In the genomic region with DNA sequence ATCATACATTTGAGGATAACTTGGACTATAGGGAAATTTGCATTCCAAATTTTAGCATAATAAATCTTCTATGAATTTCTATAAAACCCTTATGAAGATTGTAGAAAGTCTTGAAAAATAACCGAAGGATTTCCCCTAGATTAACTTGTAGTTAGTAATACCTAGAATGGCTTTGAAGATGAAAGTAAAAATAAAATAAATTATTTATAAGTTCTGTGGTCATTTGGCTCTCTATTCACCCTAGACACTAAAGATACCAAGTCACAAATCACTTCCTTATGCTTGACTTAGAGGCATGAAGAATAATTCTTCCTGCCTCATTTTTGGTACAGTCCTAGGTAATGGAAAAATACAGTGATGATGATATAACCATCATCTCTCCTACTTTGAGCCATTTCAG, we compare ENCODE assay signal across 18 cellular contexts.
DNase-seq lines count a peak whose midpoint lies in the region; ATAC-seq and TF ChIP-seq lines count a peak whose summit lies in the region.
"Had no signal": no experiment of that assay in that cellular context is flagged by ENCODE, and none has a peak within 500 bp of the region (broad histone marks: within the 10 kb centered on the region; RNA-seq: fewer than 3 reads in every experiment).

No MANE protein-coding gene starts in this region.

- no CpG with 5 or more reads among the region's 1 CpG for WGBS in endodermal cell (ENCODE audit: insufficient coverage in 1 of 2, insufficient read length in 1 of 2), 2 experiments

- ATAC-seq in GM18519 (IDR thresholded peaks at IDR 0.05; ENCODE audit: low FRiP score, unreplicated experiment) = peak; percentile 53
- peak; percentile 62 for ATAC-seq in GM21423 (IDR thresholded peaks at IDR 0.05; ENCODE audit: unreplicated experiment)
- peak; percentile 76 for ATAC-seq in HG02981 (IDR thresholded peaks at IDR 0.05; ENCODE audit: unreplicated experiment)
- peak; percentile 70 for ATAC-seq in HG03565 (IDR thresholded peaks at IDR 0.05; ENCODE audit: unreplicated experiment)
- ATAC-seq: activated naive CD4-positive, alpha-beta T cell treated with anti-CD3 and anti-CD28 coated beads, Interleukin-2, amount 50 U/mL, for 72 hours; natural killer cell had no signal

- no TSS peak for BruUV-seq in Caco-2 (replicated peaks; lab: Mats Ljungman, UMichigan)

- H3K4me1 Mint-ChIP-seq in endodermal cell (peaks cover 9% of the 10 kb centered on the region), osteocyte (ENCODE audit: unreplicated experiment) (no peaks in the 10 kb centered on the region), Caco-2 (ENCODE audit: low read depth, unreplicated experiment) (no peaks in the 10 kb centered on the region)
- H3K4me1 Mint-ChIP-seq: CD8-positive, alpha-beta memory T cell; memory B cell; natural killer cell had no signal

- H3K27me3 ChIP-seq in endodermal cell (ENCODE audit: control insufficient read depth, insufficient read depth, low read length, poor library complexity, severe bottlenecking) (no peaks in the 10 kb centered on the region), Caco-2 (replicated peaks; ENCODE audit: control insufficient read depth, insufficient read depth, low read length) (no peaks in the 10 kb centered on the region; the same call in 1 of the 2 replicates)
- H3K27me3 ChIP-seq: hepatocyte had no signal

- no peaks in the 10 kb centered on the region for H3K36me3 Mint-ChIP-seq in endodermal cell (ENCODE audit: low read depth)
- H3K36me3 Mint-ChIP-seq in osteocyte (ENCODE audit: unreplicated experiment) = no peaks in the 10 kb centered on the region
- no peaks in the 10 kb centered on the region for H3K36me3 Mint-ChIP-seq in Caco-2 (ENCODE audit: insufficient read depth, unreplicated experiment)
- H3K36me3 Mint-ChIP-seq: activated CD4-positive, alpha-beta memory T cell treated with anti-CD3 and anti-CD28 coated beads for 36 hours; CD8-positive, alpha-beta memory T cell; memory B cell; natural killer cell had no signal

- H3K4me3 Mint-ChIP-seq in endodermal cell = no peak overlapping the region
- no peak overlapping the region for H3K4me3 Mint-ChIP-seq in osteocyte (ENCODE audit: unreplicated experiment)
- H3K4me3 Mint-ChIP-seq in Caco-2 (ENCODE audit: unreplicated experiment) = no peak overlapping the region
- H3K4me3 Mint-ChIP-seq: activated CD4-positive, alpha-beta memory T cell treated with anti-CD3 and anti-CD28 coated beads for 36 hours; CD8-positive, alpha-beta memory T cell; memory B cell; natural killer cell had no signal

- H3K9me3 Mint-ChIP-seq in endodermal cell (no peaks in the 10 kb centered on the region), osteocyte (ENCODE audit: unreplicated experiment) (peaks cover 8% of the 10 kb centered on the region), Caco-2 (ENCODE audit: unreplicated experiment) (no peaks in the 10 kb centered on the region)

- no peaks in the 10 kb centered on the region for H3K27me3 Mint-ChIP-seq in endodermal cell (ENCODE audit: insufficient read depth)
- no peaks in the 10 kb centered on the region for H3K27me3 Mint-ChIP-seq in osteocyte (ENCODE audit: unreplicated experiment)
- peaks cover 3% of the 10 kb centered on the region for H3K27me3 Mint-ChIP-seq in Caco-2 (ENCODE audit: insufficient read depth, unreplicated experiment)

- H3K4me1 ChIP-seq in endodermal cell (ENCODE audit: control insufficient read depth, insufficient read depth, low read length) (peaks cover 3% of the 10 kb centered on the region), Caco-2 (no peaks in the 10 kb centered on the region)

- H3K36me3 ChIP-seq in endodermal cell (ENCODE audit: control insufficient read depth, insufficient read depth, low read length) (no peaks in the 10 kb centered on the region), Caco-2 (ENCODE audit: control insufficient read depth, insufficient read depth, low read length) (no peaks in the 10 kb centered on the region)

- H3K9ac ChIP-seq in endodermal cell (ENCODE audit: extremely low read depth, low read length, poor library complexity, severe bottlenecking) = no peak overlapping the region

- no peak for DNase-seq in endodermal cell
- DNase-seq in osteocyte (ENCODE audit: extremely low spot score, unreplicated experiment) = no peak
- no peak for DNase-seq in NCI-H82 (lab: John Stamatoyannopoulos, UW)
- no peak for DNase-seq in Caco-2
- DNase-seq: activated CD4-positive, alpha-beta memory T cell treated with anti-CD3 and anti-CD28 coated beads for 36 hours; activated T-cell treated with anti-CD3 and anti-CD28 coated beads, Interleukin-2, amount 50 U/mL, for 1 hour; CD8-positive, alpha-beta memory T cell; natural killer cell; NCI-H1436; NCI-H2171 treated with DMSO at 0.1 percent for 48 hours; posterior cingulate gyrus had no signal

- no peak overlapping the region for H3K27ac Mint-ChIP-seq in endodermal cell
- no peak overlapping the region for H3K27ac Mint-ChIP-seq in osteocyte (ENCODE audit: unreplicated experiment)
- no peak overlapping the region for H3K27ac Mint-ChIP-seq in Caco-2 (ENCODE audit: unreplicated experiment)
- H3K27ac Mint-ChIP-seq: activated CD4-positive, alpha-beta memory T cell treated with anti-CD3 and anti-CD28 coated beads for 36 hours; activated naive CD4-positive, alpha-beta T cell treated with anti-CD3 and anti-CD28 coated beads, Interleukin-2, amount 50 U/mL, for 72 hours; CD8-positive, alpha-beta memory T cell; memory B cell; natural killer cell had no signal

- H3K27ac ChIP-seq in endodermal cell (ENCODE audit: low read depth, low read length) = no peak overlapping the region
- H3K27ac ChIP-seq: hepatocyte had no signal

- H3K9me3 ChIP-seq in endodermal cell (ENCODE audit: control insufficient read depth, low read length) = no peaks in the 10 kb centered on the region
- H3K9me3 ChIP-seq in Caco-2 = no peaks in the 10 kb centered on the region

- TF ChIP-seq CTCF in endodermal cell (conservative IDR thresholded peaks at IDR 0.05) (no peak), osteocyte (IDR thresholded peaks at IDR 0.05) (no peak), Caco-2 (IDR thresholded peaks at IDR 0.05; ENCODE audit: insufficient read depth in 1 of 2, low read depth in 1 of 2, low read length in 1 of 2, severe bottlenecking in 1 of 2, unreplicated experiment in 1 of 2) (no peak)

- intact Hi-C loops in Caco-2 (cut with micrococcal nuclease; ENCODE audit: unreplicated experiment) = loop anchor here (10.0 kb wide), 1 partner anchor 595 kb away; no protein-coding TSS in a partner anchor

- POLR2A ChIA-PET in Caco-2 (lab: Charles Lee) = no interaction called here

- no peak overlapping the region for H3K4me3 ChIP-seq in endodermal cell (ENCODE audit: low read length)
- no peak overlapping the region for H3K4me3 ChIP-seq in Caco-2 (ENCODE audit: low read depth, low read length)
- H3K4me3 ChIP-seq: hepatocyte had no signal

- CTCF ChIA-PET in Caco-2 (lab: Charles Lee) = no interaction called here
